In the genomic region with DNA sequence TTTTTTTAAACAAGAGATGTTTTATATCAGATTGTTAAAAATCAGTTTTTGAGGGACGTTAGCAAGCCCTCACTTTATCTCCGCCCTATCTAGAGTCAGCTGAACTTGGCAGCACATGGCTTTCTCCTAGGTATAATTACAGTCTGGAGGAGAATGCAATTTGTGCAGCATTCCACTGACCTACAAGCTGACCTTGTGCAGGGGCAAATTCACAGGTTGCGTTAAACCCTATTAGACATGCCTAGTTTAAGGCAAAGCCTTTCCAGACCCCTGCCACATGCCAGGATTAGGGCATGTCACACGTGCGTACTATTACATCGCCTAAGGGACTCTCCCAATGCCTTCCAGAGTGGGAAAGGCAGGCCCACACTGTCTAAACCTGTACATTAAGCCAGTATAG, we compare ENCODE assay signal across 18 cellular contexts.
A peak's percentile ranks its signal among the peaks of the same experiment; 100 is the strongest.
DNase-seq lines count a peak whose midpoint lies in the region; ATAC-seq and TF ChIP-seq lines count a peak whose summit lies in the region.
"Had no signal": no experiment of that assay in that cellular context is flagged by ENCODE, and none has a peak within 500 bp of the region (broad histone marks: within the 10 kb centered on the region; RNA-seq: fewer than 3 reads in every experiment).

No MANE protein-coding gene starts in this region.

- no peak for TF ChIP-seq CTCF in left ventricle myocardium inferior (IDR thresholded peaks at IDR 0.05; ENCODE audit: borderline replicate concordance)
- no peak for TF ChIP-seq CTCF in glutamatergic neuron (IDR thresholded peaks at IDR 0.05; ENCODE audit: partially characterized antibody, unreplicated experiment)

- no peak for DNase-seq in left ventricle myocardium inferior
- DNase-seq in left cardiac atrium = no peak
- DNase-seq in SJCRH30 = peak; percentile 91 to 93
- peak; percentile 13 for DNase-seq in glutamatergic neuron
- no peak for DNase-seq in COR-L47 (lab: John Stamatoyannopoulos, UW)
- DNase-seq: ACHN, AML-193, DMS79 treated with DMSO at 0.1 percent for 48 hours, H9, NCI-H1417 treated with DMSO at 0.1 percent for 48 hours, NCI-H187 treated with DMSO at 0.1 percent for 48 hours, NCI-H526 treated with DMSO at 0.1 percent for 48 hours, OCI-M1, SHP77 treated with DMSO at 0.1 percent for 48 hours had no signal

- ATAC-seq in left cardiac atrium = no peak
- ATAC-seq in HG02571 (IDR thresholded peaks at IDR 0.05; ENCODE audit: unreplicated experiment) = no peak
- ATAC-seq in GM21526 (IDR thresholded peaks at IDR 0.05; ENCODE audit: low FRiP score, unreplicated experiment) = no peak

- H3K4me1 ChIP-seq in left ventricle myocardium inferior (peaks cover 14% of the 10 kb centered on the region), SJCRH30 (peaks cover 41% of the 10 kb centered on the region)

- H3K27ac ChIP-seq in left ventricle myocardium inferior (replicated peaks) (peak overlapping the region; percentile 28), SJCRH30 (peak overlapping the region; percentile 92)
- H3K27ac ChIP-seq: HL-60 had no signal

- no peaks in the 10 kb centered on the region for H3K4me1 Mint-ChIP-seq in glutamatergic neuron (ENCODE audit: low read depth, unreplicated experiment)
- H3K4me1 Mint-ChIP-seq: CD14-positive monocyte had no signal

- H3K27me3 Mint-ChIP-seq in glutamatergic neuron (ENCODE audit: unreplicated experiment) = no peaks in the 10 kb centered on the region

- no peaks in the 10 kb centered on the region for H3K36me3 Mint-ChIP-seq in glutamatergic neuron (ENCODE audit: unreplicated experiment)

- no peaks in the 10 kb centered on the region for H3K9me3 ChIP-seq in left ventricle myocardium inferior (replicated peaks)
- 0 out of 2 replicates have a peak, but pooled peaks cover 3% of the 10 kb centered on the region for H3K9me3 ChIP-seq in SJCRH30 (replicated peaks)

- intact Hi-C loops in left ventricle myocardium inferior (cut with micrococcal nuclease) (no loop called here), left cardiac atrium (cut with DNase I) (no loop called here)

- no peak overlapping the region for H3K4me3 Mint-ChIP-seq in glutamatergic neuron (ENCODE audit: unreplicated experiment)
- H3K4me3 Mint-ChIP-seq: CD14-positive monocyte, H9 had no signal

- no peak overlapping the region for H3K27ac Mint-ChIP-seq in glutamatergic neuron (ENCODE audit: unreplicated experiment)
- H3K27ac Mint-ChIP-seq: H9 had no signal

- H3K36me3 ChIP-seq in left ventricle myocardium inferior (no peaks in the 10 kb centered on the region), SJCRH30 (no peaks in the 10 kb centered on the region; the same call in 1 of the 2 replicates)

- H3K27me3 ChIP-seq in left ventricle myocardium inferior (ENCODE audit: low read depth) (no peaks in the 10 kb centered on the region), SJCRH30 (no peaks in the 10 kb centered on the region)

- H3K4me3 ChIP-seq in left ventricle myocardium inferior = no peak overlapping the region
- H3K4me3 ChIP-seq in SJCRH30 = no peak overlapping the region

- no peaks in the 10 kb centered on the region for H3K9me3 Mint-ChIP-seq in glutamatergic neuron (ENCODE audit: unreplicated experiment)
- H3K9me3 Mint-ChIP-seq: CD14-positive monocyte, H9 had no signal

Comparison
In these comparisons a context has a peak if more than half of its experiments do, and no peak if none do; other contexts are left out.
1. DNase-seq: peak in SJCRH30 (2 of 2) and glutamatergic neuron (single experiment); none in left ventricle myocardium inferior (single experiment), left cardiac atrium (single experiment) and COR-L47 (single experiment).